ENCODE assay signal across 1 cellular context in genomic region chr11:72685560-72686480, GRCh38.
TF ChIP-seq lines count a peak whose summit lies in the region.

No MANE protein-coding gene starts in this region.

TF ChIP-seq in IMR-90, 13 proteins besides CTCF, POLR2A, EP300 and RAD21 (continued from another document):
- no peak for TF ChIP-seq ELK1 (IDR thresholded peaks at IDR 0.05; ENCODE audit: borderline replicate concordance, low read depth, low read length)
- no peak for TF ChIP-seq SMC3 (IDR thresholded peaks at IDR 0.05; ENCODE audit: low read depth, low read length)
- no peak for TF ChIP-seq BHLHE40 (IDR thresholded peaks at IDR 0.05; ENCODE audit: low read depth, low read length)
- no peak for TF ChIP-seq USF2 (IDR thresholded peaks at IDR 0.05; ENCODE audit: low read depth, low read length)
- TF ChIP-seq RCOR1 (IDR thresholded peaks at IDR 0.05; ENCODE audit: insufficient replicate concordance, low read length): no peak
- TF ChIP-seq NFE2L2 (IDR thresholded peaks at IDR 0.05; ENCODE audit: low read depth, low read length): no peak
- no peak for TF ChIP-seq CHD1 (IDR thresholded peaks at IDR 0.05; ENCODE audit: low read depth, low read length)
- no peak for TF ChIP-seq MAZ (IDR thresholded peaks at IDR 0.05; ENCODE audit: borderline replicate concordance, low read depth, low read length)
- TF ChIP-seq RFX5 (IDR thresholded peaks at IDR 0.05; ENCODE audit: low read depth, low read length): no peak
